ENCODE assay signal across 11 cellular contexts in genomic region chr5:141747646-141748229, GRCh38.
A peak's percentile ranks its signal among the peaks of the same experiment; 100 is the strongest.
DNase-seq lines count a peak whose midpoint lies in the region; ATAC-seq, FAIRE-seq and TF ChIP-seq lines count a peak whose summit lies in the region.
"Had no signal": no experiment of that assay in that cellular context is flagged by ENCODE, and none has a peak within 500 bp of the region (broad histone marks: within the 10 kb centered on the region; RNA-seq: fewer than 3 reads in every experiment).

No MANE protein-coding gene starts in this region.

- H3K4me1 Mint-ChIP-seq in activated naive CD4-positive, alpha-beta T cell treated with anti-CD3 and anti-CD28 coated beads, Interleukin-2, amount 50 U/mL, for 24 hours, result no peaks in the 10 kb centered on the region
- H3K4me1 Mint-ChIP-seq in brain (peaks cover 65% of the 10 kb centered on the region), Calu3 (ENCODE audit: low read depth, unreplicated experiment) (no peaks in the 10 kb centered on the region)

- no peaks in the 10 kb centered on the region for H3K36me3 ChIP-seq in psoas muscle (ENCODE audit: insufficient read depth in 1 of 2, low read depth in 1 of 2)
- H3K36me3 ChIP-seq in adrenal gland (replicated peaks in 1 of 2), result no peaks in the 10 kb centered on the region
- H3K36me3 ChIP-seq: pancreas had no signal

- no peaks in the 10 kb centered on the region for H3K36me3 Mint-ChIP-seq in activated naive CD4-positive, alpha-beta T cell treated with anti-CD3 and anti-CD28 coated beads, Interleukin-2, amount 50 U/mL, for 24 hours
- H3K36me3 Mint-ChIP-seq in brain, result no peaks in the 10 kb centered on the region
- no peaks in the 10 kb centered on the region for H3K36me3 Mint-ChIP-seq in Calu3 (ENCODE audit: insufficient read depth, unreplicated experiment)
- H3K36me3 Mint-ChIP-seq: type B pancreatic cell had no signal

- TF ChIP-seq CTCF in brain (conservative IDR thresholded peaks at IDR 0.05) (no peak), Calu3 (IDR thresholded peaks at IDR 0.05; ENCODE audit: unreplicated experiment) (no peak), psoas muscle (IDR thresholded peaks at IDR 0.05) (no peak), adrenal gland (IDR thresholded peaks at IDR 0.05) (no peak)

- H3K9me3 ChIP-seq in psoas muscle (no peaks in the 10 kb centered on the region), adrenal gland (replicated peaks in 1 of 3) (no peaks in the 10 kb centered on the region)
- H3K9me3 ChIP-seq: pancreas had no signal

- WGBS in psoas muscle, 3 donors, result 45 to 56% (median 51%) methylated on average over 6 of the region's 6 CpGs
- 41 to 48% (median 45%) methylated on average over 6 of the region's 6 CpGs for WGBS in adrenal gland, 4 donors

- H3K4me3 Mint-ChIP-seq in activated naive CD4-positive, alpha-beta T cell treated with anti-CD3 and anti-CD28 coated beads, Interleukin-2, amount 50 U/mL, for 24 hours, result no peak overlapping the region
- H3K4me3 Mint-ChIP-seq in brain (peak overlapping the region; percentile 5 to 59 (median 42)), Calu3 (ENCODE audit: low read depth, unreplicated experiment) (no peak overlapping the region)
- H3K4me3 Mint-ChIP-seq: type B pancreatic cell had no signal

- H3K27me3 ChIP-seq in psoas muscle (ENCODE audit: insufficient read depth in 3 of 3, low read length in 2 of 3) (peaks cover 0 to 26% (median 2%) of the 10 kb centered on the region in 3 donors), adrenal gland (peaks cover 3% of the 10 kb centered on the region)
- H3K27me3 ChIP-seq: pancreas had no signal

- no TSS peak for BruUV-seq in Calu3 (replicated peaks; lab: Mats Ljungman, UMichigan)

- intact Hi-C loops in Calu3 (cut with micrococcal nuclease; ENCODE audit: unreplicated experiment), result no loop called here
- intact Hi-C loops in psoas muscle (cut with DNase I), result no loop called here
- intact Hi-C loops in adrenal gland (cut with DNase I), result no loop called here

- H3K9me3 Mint-ChIP-seq in activated naive CD4-positive, alpha-beta T cell treated with anti-CD3 and anti-CD28 coated beads, Interleukin-2, amount 50 U/mL, for 24 hours, result no peaks in the 10 kb centered on the region
- H3K9me3 Mint-ChIP-seq in brain (no peaks in the 10 kb centered on the region), Calu3 (ENCODE audit: low read depth, unreplicated experiment) (no peaks in the 10 kb centered on the region)
- H3K9me3 Mint-ChIP-seq: type B pancreatic cell had no signal

- FAIRE-seq in urothelium cell line (lab: Jason Lieb, UNC), result no peak
- FAIRE-seq: HTR-8/SVneo, pancreas had no signal

- TF ChIP-seq POLR2A in adrenal gland (IDR thresholded peaks at IDR 0.05), result no peak

- H3K27ac ChIP-seq in psoas muscle (no peak overlapping the region), adrenal gland (peak overlapping the region in 1 of 5 donors; percentile 38)
- H3K27ac ChIP-seq: pancreas had no signal

- no peaks in the 10 kb centered on the region for H3K4me1 ChIP-seq in psoas muscle
- H3K4me1 ChIP-seq in adrenal gland (replicated peaks in 1 of 2), result no peaks in the 10 kb centered on the region
- H3K4me1 ChIP-seq: pancreas had no signal

- CTCF ChIA-PET in Calu3 (lab: Charles Lee), result no interaction called here

- peaks cover 28% of the 10 kb centered on the region for H3K27me3 Mint-ChIP-seq in activated naive CD4-positive, alpha-beta T cell treated with anti-CD3 and anti-CD28 coated beads, Interleukin-2, amount 50 U/mL, for 24 hours
- H3K27me3 Mint-ChIP-seq in brain (peaks cover 19% of the 10 kb centered on the region), Calu3 (ENCODE audit: unreplicated experiment) (peaks cover 94% of the 10 kb centered on the region)

- no peak for DNase-seq in activated naive CD4-positive, alpha-beta T cell (lab: John Stamatoyannopoulos, UW)
- DNase-seq in Calu3 (no peak), psoas muscle (no peak), adrenal gland (no peak), urothelium cell line (ENCODE audit: low spot score) (no peak)

- H3K4me3 ChIP-seq in psoas muscle (no peak overlapping the region), adrenal gland (no peak overlapping the region)
- H3K4me3 ChIP-seq: pancreas had no signal

- peak; percentile 78 for ATAC-seq in HG03378 (IDR thresholded peaks at IDR 0.05; ENCODE audit: unreplicated experiment)
- no peak for ATAC-seq in psoas muscle

- peak overlapping the region; percentile 2 for H3K27ac Mint-ChIP-seq in activated naive CD4-positive, alpha-beta T cell treated with anti-CD3 and anti-CD28 coated beads, Interleukin-2, amount 50 U/mL, for 24 hours
- H3K27ac Mint-ChIP-seq in brain (peak overlapping the region; percentile 83 to 99 (median 94)), Calu3 (ENCODE audit: unreplicated experiment) (no peak overlapping the region)
- H3K27ac Mint-ChIP-seq: type B pancreatic cell had no signal

Comparison
In these comparisons a context has a peak if more than half of its experiments do, and no peak if none do; other contexts are left out.
1. H3K4me3 Mint-ChIP-seq: peak in brain (5 of 5); none in activated naive CD4-positive, alpha-beta T cell treated with anti-CD3 and anti-CD28 coated beads, Interleukin-2, amount 50 U/mL, for 24 hours (single experiment) and Calu3 (single experiment).